8 cellular contexts compared by ENCODE assay signal in the genomic region with DNA sequence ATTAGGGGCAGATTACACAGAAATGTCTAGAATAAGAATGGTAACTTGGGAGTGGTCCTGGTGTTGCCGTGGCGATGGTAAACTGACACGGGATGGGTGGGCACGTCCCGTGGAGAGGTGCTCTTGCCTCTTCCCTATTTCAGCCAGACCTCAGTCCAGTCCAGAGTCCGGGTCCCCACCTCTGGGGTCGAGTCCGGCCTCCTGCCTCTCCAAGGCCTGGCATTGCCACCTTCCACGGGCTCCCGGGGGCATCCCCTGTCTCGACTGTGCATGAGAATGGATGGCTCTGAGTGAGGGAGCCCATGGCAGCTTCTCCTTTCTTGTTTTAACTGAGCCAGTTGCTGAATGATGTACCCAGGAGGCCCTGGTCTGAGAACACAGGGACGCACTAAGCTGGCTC.
"Had no signal": no experiment of that assay in that cellular context is flagged by ENCODE, and none has a peak within 500 bp of the region (broad histone marks: within the 10 kb centered on the region; RNA-seq: fewer than 3 reads in every experiment).

No MANE protein-coding gene starts in this region.

- DNase-seq: H9, HFFc6, KBM-7 had no signal

- H3K4me3 Mint-ChIP-seq: GM23338, H9, HFFc6, IgD-negative memory B cell had no signal

- ATAC-seq: GM23338, HCT116, HepG2 had no signal

- H3K27ac ChIP-seq: HL-60 had no signal

- H3K4me3 ChIP-seq: GM23338 had no signal

- H3K4me2 ChIP-seq: GM23338 had no signal

- H2AFZ ChIP-seq: GM23338 had no signal

- H3K9me3 Mint-ChIP-seq: GM23338, H9, IgD-negative memory B cell had no signal

- H3K27ac Mint-ChIP-seq: GM23338, H9, HFFc6, IgD-negative memory B cell had no signal
